Comparison of ENCODE assay signal across 8 cellular contexts in genomic region chr1:87953732-87954344, GRCh38.
A peak's percentile ranks its signal among the peaks of the same experiment; 100 is the strongest.
DNase-seq lines count a peak whose midpoint lies in the region; ATAC-seq and TF ChIP-seq lines count a peak whose summit lies in the region.

No MANE protein-coding gene starts in this region.

- peak; percentile 92 for TF ChIP-seq CTCF in endodermal cell (conservative IDR thresholded peaks at IDR 0.05)

- H3K4me1 Mint-ChIP-seq in endodermal cell, result peaks cover 3% of the 10 kb centered on the region
- no peaks in the 10 kb centered on the region for H3K4me1 Mint-ChIP-seq in stimulated activated effector memory CD8-positive, alpha-beta T cell treated with anti-CD3 and anti-CD28 coated beads, Interleukin-12 subunit alpha, Interleukin-12 subunit beta, amount 100 ng/mL, for 72 hours

- no peaks in the 10 kb centered on the region for H3K9me3 Mint-ChIP-seq in endodermal cell
- H3K9me3 Mint-ChIP-seq in stimulated activated effector memory CD8-positive, alpha-beta T cell treated with anti-CD3 and anti-CD28 coated beads, Interleukin-12 subunit alpha, Interleukin-12 subunit beta, amount 100 ng/mL, for 72 hours, result no peaks in the 10 kb centered on the region

- H3K9ac ChIP-seq in endodermal cell (ENCODE audit: extremely low read depth, low read length, poor library complexity, severe bottlenecking), result no peak overlapping the region

- H3K4me1 ChIP-seq in endodermal cell (ENCODE audit: control insufficient read depth, insufficient read depth, low read length), result no peaks in the 10 kb centered on the region

- no peaks in the 10 kb centered on the region for H3K27me3 ChIP-seq in endodermal cell (ENCODE audit: control insufficient read depth, insufficient read depth, low read length, poor library complexity, severe bottlenecking)

- no peaks in the 10 kb centered on the region for H3K36me3 ChIP-seq in endodermal cell (ENCODE audit: control insufficient read depth, insufficient read depth, low read length)

- DNase-seq in Ammon's horn (ENCODE audit: low spot score) (peak; percentile 65), GM19238 (ENCODE audit: insufficient read length, low spot score) (peak; percentile 8), NCI-H82 (lab: John Stamatoyannopoulos, UW) (peak; percentile 84), endodermal cell (peak; percentile 83), myocyte (ENCODE audit: low read depth) (peak; percentile 79)
- peak; percentile 14 to 35 for DNase-seq in activated CD8-positive, alpha-beta memory T cell treated with anti-CD3 and anti-CD28 coated beads for 1 hour (ENCODE audit: extremely low read depth in 1 of 2, low read depth in 1 of 2)
- peak; percentile 28 to 58 for DNase-seq in stimulated activated effector memory CD8-positive, alpha-beta T cell treated with anti-CD3 and anti-CD28 coated beads, Interleukin-12 subunit alpha, Interleukin-12 subunit beta, amount 100 ng/mL, for 72 hours (ENCODE audit: low spot score in 2 of 2)

- no peak overlapping the region for H3K27ac Mint-ChIP-seq in endodermal cell
- no peak overlapping the region for H3K27ac Mint-ChIP-seq in stimulated activated effector memory CD8-positive, alpha-beta T cell treated with anti-CD3 and anti-CD28 coated beads, Interleukin-12 subunit alpha, Interleukin-12 subunit beta, amount 100 ng/mL, for 72 hours

- H3K36me3 Mint-ChIP-seq in endodermal cell (ENCODE audit: low read depth), result no peaks in the 10 kb centered on the region
- H3K36me3 Mint-ChIP-seq in stimulated activated effector memory CD8-positive, alpha-beta T cell treated with anti-CD3 and anti-CD28 coated beads, Interleukin-12 subunit alpha, Interleukin-12 subunit beta, amount 100 ng/mL, for 72 hours, result no peaks in the 10 kb centered on the region

- no peak overlapping the region for H3K4me3 Mint-ChIP-seq in endodermal cell
- H3K4me3 Mint-ChIP-seq in stimulated activated effector memory CD8-positive, alpha-beta T cell treated with anti-CD3 and anti-CD28 coated beads, Interleukin-12 subunit alpha, Interleukin-12 subunit beta, amount 100 ng/mL, for 72 hours, result no peak overlapping the region

- H3K27ac ChIP-seq in endodermal cell (ENCODE audit: low read depth, low read length), result no peak overlapping the region

- ATAC-seq in HG03521 (IDR thresholded peaks at IDR 0.05; ENCODE audit: unreplicated experiment), result peak; percentile 69
- ATAC-seq in stimulated activated effector memory CD8-positive, alpha-beta T cell treated with anti-CD3 and anti-CD28 coated beads, Interleukin-12 subunit alpha, Interleukin-12 subunit beta, amount 100 ng/mL, for 72 hours, result peak; percentile 71

- WGBS in endodermal cell (ENCODE audit: insufficient coverage in 1 of 2, insufficient read length in 1 of 2), 2 experiments, result 17 to 27% methylated on average over 1 to 3 of the region's 3 CpGs

- H3K27me3 Mint-ChIP-seq in endodermal cell (ENCODE audit: insufficient read depth), result peaks cover 2% of the 10 kb centered on the region

- H3K4me3 ChIP-seq in endodermal cell (ENCODE audit: low read length), result no peak overlapping the region

- H3K9me3 ChIP-seq in endodermal cell (ENCODE audit: control insufficient read depth, low read length), result no peaks in the 10 kb centered on the region

Comparison
In these comparisons a context has a peak if more than half of its experiments do, and no peak if none do; other contexts are left out.
1. DNase-seq: peak in every context shown above with its lines; median percentile 84 in NCI-H82; 83 in endodermal cell; 79 in myocyte; 65 in Ammon's horn; 43 in stimulated activated effector memory CD8-positive, alpha-beta T cell treated with anti-CD3 and anti-CD28 coated beads, Interleukin-12 subunit alpha, Interleukin-12 subunit beta, amount 100 ng/mL, for 72 hours; 24 in activated CD8-positive, alpha-beta memory T cell treated with anti-CD3 and anti-CD28 coated beads for 1 hour; 8 in GM19238.